Comparison of ENCODE assay signal across 1 cellular context in the genomic region with DNA sequence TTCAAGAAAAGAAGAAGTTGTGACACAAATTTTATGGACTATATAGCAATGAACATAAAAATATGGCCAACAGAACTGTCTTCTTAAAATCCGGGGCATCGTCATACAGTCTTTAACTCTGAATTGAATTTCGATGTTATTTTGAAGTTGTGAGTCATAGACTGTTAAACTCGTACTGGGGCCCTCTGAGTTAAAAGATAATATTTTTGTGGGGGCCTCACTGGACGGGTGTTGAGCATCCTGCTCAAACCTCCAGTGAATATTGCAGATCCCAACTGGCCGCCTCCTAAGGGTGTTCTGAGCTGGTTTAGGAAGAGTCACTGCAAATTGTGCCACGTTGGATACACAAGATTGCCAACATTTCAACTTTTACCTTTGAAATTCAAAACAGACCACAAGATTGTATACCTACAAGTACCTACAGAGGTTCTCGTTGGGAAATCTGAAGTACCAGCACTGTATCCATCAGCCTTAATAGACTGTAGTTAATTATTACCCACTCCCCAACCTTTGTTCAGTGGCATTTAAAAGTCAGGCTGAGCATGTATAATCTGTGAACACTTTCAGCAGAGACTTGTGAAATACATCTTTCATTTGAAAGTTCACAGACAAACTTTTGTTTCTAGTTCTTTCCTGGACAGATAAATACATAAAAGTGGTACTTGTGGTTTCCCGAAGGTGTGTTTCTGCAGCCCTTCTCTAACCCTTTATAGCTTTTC.
A peak's percentile ranks its signal among the peaks of the same experiment; 100 is the strongest.
TF ChIP-seq lines count a peak whose summit lies in the region.

No MANE protein-coding gene starts in this region.

TF ChIP-seq in HepG2, 621 proteins besides CTCF, POLR2A, EP300 and RAD21 (continued from another document and continues in another):
- peak; percentile 22 for TF ChIP-seq SKI (IDR thresholded peaks at IDR 0.05; ENCODE audit: partially characterized antibody)
- TF ChIP-seq DNMT1 (CRISPR knock-in tag; IDR thresholded peaks at IDR 0.05): no peak
- TF ChIP-seq, protein P1, sequence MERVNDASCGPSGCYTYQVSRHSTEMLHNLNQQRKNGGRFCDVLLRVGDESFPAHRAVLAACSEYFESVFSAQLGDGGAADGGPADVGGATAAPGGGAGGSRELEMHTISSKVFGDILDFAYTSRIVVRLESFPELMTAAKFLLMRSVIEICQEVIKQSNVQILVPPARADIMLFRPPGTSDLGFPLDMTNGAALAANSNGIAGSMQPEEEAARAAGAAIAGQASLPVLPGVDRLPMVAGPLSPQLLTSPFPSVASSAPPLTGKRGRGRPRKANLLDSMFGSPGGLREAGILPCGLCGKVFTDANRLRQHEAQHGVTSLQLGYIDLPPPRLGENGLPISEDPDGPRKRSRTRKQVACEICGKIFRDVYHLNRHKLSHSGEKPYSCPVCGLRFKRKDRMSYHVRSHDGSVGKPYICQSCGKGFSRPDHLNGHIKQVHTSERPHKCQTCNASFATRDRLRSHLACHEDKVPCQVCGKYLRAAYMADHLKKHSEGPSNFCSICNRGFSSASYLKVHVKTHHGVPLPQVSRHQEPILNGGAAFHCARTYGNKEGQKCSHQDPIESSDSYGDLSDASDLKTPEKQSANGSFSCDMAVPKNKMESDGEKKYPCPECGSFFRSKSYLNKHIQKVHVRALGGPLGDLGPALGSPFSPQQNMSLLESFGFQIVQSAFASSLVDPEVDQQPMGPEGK (CRISPR knock-in tag; IDR thresholded peaks at IDR 0.05): no peak
- 0 out of 2 replicates have a peak, but pooled peaks have one; percentile 13 for TF ChIP-seq ZSCAN20 (CRISPR knock-in tag; IDR thresholded peaks at IDR 0.05; ENCODE audit: borderline replicate concordance)
- TF ChIP-seq ZNF230 (CRISPR knock-in tag; IDR thresholded peaks at IDR 0.05): no peak
- TF ChIP-seq, protein P2, sequence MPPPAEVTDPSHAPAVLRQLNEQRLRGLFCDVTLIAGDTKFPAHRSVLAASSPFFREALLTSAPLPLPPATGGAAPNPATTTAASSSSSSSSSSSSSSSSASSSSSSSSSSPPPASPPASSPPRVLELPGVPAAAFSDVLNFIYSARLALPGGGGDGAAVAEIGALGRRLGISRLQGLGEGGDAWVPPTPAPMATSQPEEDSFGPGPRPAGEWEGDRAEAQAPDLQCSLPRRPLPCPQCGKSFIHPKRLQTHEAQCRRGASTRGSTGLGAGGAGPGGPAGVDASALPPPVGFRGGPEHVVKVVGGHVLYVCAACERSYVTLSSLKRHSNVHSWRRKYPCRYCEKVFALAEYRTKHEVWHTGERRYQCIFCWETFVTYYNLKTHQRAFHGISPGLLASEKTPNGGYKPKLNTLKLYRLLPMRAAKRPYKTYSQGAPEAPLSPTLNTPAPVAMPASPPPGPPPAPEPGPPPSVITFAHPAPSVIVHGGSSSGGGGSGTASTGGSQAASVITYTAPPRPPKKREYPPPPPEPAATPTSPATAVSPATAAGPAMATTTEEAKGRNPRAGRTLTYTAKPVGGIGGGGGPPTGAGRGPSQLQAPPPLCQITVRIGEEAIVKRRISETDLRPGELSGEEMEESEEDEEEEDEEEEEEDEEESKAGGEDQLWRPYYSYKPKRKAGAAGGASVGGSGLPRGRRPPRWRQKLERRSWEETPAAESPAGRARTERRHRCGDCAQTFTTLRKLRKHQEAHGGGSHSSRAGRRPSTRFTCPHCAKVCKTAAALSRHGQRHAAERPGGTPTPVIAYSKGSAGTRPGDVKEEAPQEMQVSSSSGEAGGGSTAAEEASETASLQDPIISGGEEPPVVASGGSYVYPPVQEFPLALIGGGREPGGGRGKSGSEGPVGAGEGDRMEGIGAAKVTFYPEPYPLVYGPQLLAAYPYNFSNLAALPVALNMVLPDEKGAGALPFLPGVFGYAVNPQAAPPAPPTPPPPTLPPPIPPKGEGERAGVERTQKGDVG (CRISPR knock-in tag; IDR thresholded peaks at IDR 0.05; ENCODE audit: borderline replicate concordance): no peak
- TF ChIP-seq SMC3 (IDR thresholded peaks at IDR 0.05; ENCODE audit: low read length): no peak
- no peak for TF ChIP-seq SP5 (CRISPR knock-in tag; IDR thresholded peaks at IDR 0.05; ENCODE audit: borderline replicate concordance, low read depth)
- TF ChIP-seq, protein P3, sequence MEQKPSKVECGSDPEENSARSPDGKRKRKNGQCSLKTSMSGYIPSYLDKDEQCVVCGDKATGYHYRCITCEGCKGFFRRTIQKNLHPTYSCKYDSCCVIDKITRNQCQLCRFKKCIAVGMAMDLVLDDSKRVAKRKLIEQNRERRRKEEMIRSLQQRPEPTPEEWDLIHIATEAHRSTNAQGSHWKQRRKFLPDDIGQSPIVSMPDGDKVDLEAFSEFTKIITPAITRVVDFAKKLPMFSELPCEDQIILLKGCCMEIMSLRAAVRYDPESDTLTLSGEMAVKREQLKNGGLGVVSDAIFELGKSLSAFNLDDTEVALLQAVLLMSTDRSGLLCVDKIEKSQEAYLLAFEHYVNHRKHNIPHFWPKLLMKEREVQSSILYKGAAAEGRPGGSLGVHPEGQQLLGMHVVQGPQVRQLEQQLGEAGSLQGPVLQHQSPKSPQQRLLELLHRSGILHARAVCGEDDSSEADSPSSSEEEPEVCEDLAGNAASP (CRISPR knock-in tag; IDR thresholded peaks at IDR 0.05; ENCODE audit: borderline replicate concordance): peak; percentile 59; the same call in 1 of the 2 replicates
- no peak for TF ChIP-seq FOXP1 (IDR thresholded peaks at IDR 0.05)
- TF ChIP-seq FOXP1 (CRISPR knock-in tag; IDR thresholded peaks at IDR 0.05): peak; percentile 18; the same call in 1 of the 2 replicates
- TF ChIP-seq HDAC1 (CRISPR knock-in tag; IDR thresholded peaks at IDR 0.05): 0 out of 2 replicates have a peak, but pooled peaks have one; percentile 20
- TF ChIP-seq JDP2 (CRISPR knock-in tag; IDR thresholded peaks at IDR 0.05; ENCODE audit: borderline replicate concordance): no peak
- TF ChIP-seq, protein P4, sequence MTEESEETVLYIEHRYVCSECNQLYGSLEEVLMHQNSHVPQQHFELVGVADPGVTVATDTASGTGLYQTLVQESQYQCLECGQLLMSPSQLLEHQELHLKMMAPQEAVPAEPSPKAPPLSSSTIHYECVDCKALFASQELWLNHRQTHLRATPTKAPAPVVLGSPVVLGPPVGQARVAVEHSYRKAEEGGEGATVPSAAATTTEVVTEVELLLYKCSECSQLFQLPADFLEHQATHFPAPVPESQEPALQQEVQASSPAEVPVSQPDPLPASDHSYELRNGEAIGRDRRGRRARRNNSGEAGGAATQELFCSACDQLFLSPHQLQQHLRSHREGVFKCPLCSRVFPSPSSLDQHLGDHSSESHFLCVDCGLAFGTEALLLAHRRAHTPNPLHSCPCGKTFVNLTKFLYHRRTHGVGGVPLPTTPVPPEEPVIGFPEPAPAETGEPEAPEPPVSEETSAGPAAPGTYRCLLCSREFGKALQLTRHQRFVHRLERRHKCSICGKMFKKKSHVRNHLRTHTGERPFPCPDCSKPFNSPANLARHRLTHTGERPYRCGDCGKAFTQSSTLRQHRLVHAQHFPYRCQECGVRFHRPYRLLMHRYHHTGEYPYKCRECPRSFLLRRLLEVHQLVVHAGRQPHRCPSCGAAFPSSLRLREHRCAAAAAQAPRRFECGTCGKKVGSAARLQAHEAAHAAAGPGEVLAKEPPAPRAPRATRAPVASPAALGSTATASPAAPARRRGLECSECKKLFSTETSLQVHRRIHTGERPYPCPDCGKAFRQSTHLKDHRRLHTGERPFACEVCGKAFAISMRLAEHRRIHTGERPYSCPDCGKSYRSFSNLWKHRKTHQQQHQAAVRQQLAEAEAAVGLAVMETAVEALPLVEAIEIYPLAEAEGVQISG (CRISPR knock-in tag; IDR thresholded peaks at IDR 0.05): no peak
- TF ChIP-seq DPF2 (CRISPR knock-in tag; IDR thresholded peaks at IDR 0.05; ENCODE audit: borderline replicate concordance, low read depth): 0 out of 2 replicates have a peak, but pooled peaks have one; percentile 51
- TF ChIP-seq, protein P5, sequence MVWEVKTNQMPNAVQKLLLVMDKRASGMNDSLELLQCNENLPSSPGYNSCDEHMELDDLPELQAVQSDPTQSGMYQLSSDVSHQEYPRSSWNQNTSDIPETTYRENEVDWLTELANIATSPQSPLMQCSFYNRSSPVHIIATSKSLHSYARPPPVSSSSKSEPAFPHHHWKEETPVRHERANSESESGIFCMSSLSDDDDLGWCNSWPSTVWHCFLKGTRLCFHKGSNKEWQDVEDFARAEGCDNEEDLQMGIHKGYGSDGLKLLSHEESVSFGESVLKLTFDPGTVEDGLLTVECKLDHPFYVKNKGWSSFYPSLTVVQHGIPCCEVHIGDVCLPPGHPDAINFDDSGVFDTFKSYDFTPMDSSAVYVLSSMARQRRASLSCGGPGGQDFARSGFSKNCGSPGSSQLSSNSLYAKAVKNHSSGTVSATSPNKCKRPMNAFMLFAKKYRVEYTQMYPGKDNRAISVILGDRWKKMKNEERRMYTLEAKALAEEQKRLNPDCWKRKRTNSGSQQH (CRISPR knock-in tag; IDR thresholded peaks at IDR 0.05; ENCODE audit: low read depth): 0 out of 2 replicates have a peak, but pooled peaks have one; percentile 26
- peak; percentile 75 for TF ChIP-seq TCF7 (IDR thresholded peaks at IDR 0.05; ENCODE audit: low read depth)
- peak; percentile 72; the same call in 1 of the 2 replicates for TF ChIP-seq KLF6 (CRISPR knock-in tag; IDR thresholded peaks at IDR 0.05)
- TF ChIP-seq BRCA1 (CRISPR knock-in tag; IDR thresholded peaks at IDR 0.05): 0 out of 2 replicates have a peak, but pooled peaks have one; percentile 73
- TF ChIP-seq TGIF2 (CRISPR knock-in tag; IDR thresholded peaks at IDR 0.05): 0 out of 2 replicates have a peak, but pooled peaks have one; percentile 58
- no peak for TF ChIP-seq CCAR2 (optimal IDR thresholded peaks at IDR 0.05; ENCODE audit: low read depth, low read length)
- TF ChIP-seq ZFP62 (CRISPR knock-in tag; IDR thresholded peaks at IDR 0.05): no peak
- TF ChIP-seq ZBTB44 (CRISPR knock-in tag; IDR thresholded peaks at IDR 0.05): no peak; the same call in 1 of the 2 replicates
- no peak for TF ChIP-seq ZZZ3 (CRISPR knock-in tag; IDR thresholded peaks at IDR 0.05; ENCODE audit: borderline replicate concordance)
- no peak for TF ChIP-seq CBX5 (CRISPR knock-in tag; IDR thresholded peaks at IDR 0.05; ENCODE audit: borderline replicate concordance)
- no peak for TF ChIP-seq ZBTB1 (CRISPR knock-in tag; IDR thresholded peaks at IDR 0.05; ENCODE audit: borderline replicate concordance)
- no peak for TF ChIP-seq YEATS2 (CRISPR knock-in tag; IDR thresholded peaks at IDR 0.05; ENCODE audit: borderline replicate concordance)
- TF ChIP-seq SRSF1 (optimal IDR thresholded peaks at IDR 0.05; ENCODE audit: low read depth, low read length): no peak
- TF ChIP-seq EZH2 (conservative IDR thresholded peaks at IDR 0.05; ENCODE audit: low read depth, low read length): no peak
- TF ChIP-seq U2AF1 (optimal IDR thresholded peaks at IDR 0.05; ENCODE audit: low read depth, low read length): no peak
- TF ChIP-seq ZBTB7B (CRISPR knock-in tag; IDR thresholded peaks at IDR 0.05): 0 out of 2 replicates have a peak, but pooled peaks have one; percentile 17
- no peak for TF ChIP-seq ZNF569 (CRISPR knock-in tag; IDR thresholded peaks at IDR 0.05; ENCODE audit: borderline replicate concordance)
- TF ChIP-seq KDM5A (IDR thresholded peaks at IDR 0.05; ENCODE audit: borderline replicate concordance, low read length): peak; percentile 47; the same call in 1 of the 2 replicates
- no peak for TF ChIP-seq ETV6 (CRISPR knock-in tag; conservative IDR thresholded peaks at IDR 0.05)
- no peak for TF ChIP-seq ZNF280B (CRISPR knock-in tag; IDR thresholded peaks at IDR 0.05; ENCODE audit: borderline replicate concordance)
- TF ChIP-seq, protein P6, sequence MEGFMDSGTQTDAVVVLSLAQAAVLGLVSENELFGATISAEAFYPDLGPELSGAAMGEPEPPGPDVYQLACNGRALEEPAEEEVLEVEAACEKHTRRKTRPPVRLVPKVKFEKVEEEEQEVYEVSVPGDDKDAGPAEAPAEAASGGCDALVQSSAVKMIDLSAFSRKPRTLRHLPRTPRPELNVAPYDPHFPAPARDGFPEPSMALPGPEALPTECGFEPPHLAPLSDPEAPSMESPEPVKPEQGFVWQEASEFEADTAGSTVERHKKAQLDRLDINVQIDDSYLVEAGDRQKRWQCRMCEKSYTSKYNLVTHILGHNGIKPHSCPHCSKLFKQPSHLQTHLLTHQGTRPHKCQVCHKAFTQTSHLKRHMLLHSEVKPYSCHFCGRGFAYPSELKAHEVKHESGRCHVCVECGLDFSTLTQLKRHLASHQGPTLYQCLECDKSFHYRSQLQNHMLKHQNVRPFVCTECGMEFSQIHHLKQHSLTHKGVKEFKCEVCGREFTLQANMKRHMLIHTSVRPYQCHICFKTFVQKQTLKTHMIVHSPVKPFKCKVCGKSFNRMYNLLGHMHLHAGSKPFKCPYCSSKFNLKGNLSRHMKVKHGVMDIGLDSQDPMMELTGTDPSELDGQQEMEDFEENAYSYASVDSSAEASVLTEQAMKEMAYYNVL (CRISPR knock-in tag; IDR thresholded peaks at IDR 0.05; ENCODE audit: borderline replicate concordance): peak; percentile 67
- TF ChIP-seq FOSL2 (CRISPR knock-in tag; IDR thresholded peaks at IDR 0.05): peak; percentile 31; the same call in 1 of the 2 replicates
- no peak for TF ChIP-seq ZNF775 (CRISPR knock-in tag; IDR thresholded peaks at IDR 0.05; ENCODE audit: borderline replicate concordance)
- TF ChIP-seq MTF2 (CRISPR knock-in tag; IDR thresholded peaks at IDR 0.05; ENCODE audit: borderline replicate concordance): no peak
